4 cellular contexts compared by ENCODE assay signal in the genomic region with DNA sequence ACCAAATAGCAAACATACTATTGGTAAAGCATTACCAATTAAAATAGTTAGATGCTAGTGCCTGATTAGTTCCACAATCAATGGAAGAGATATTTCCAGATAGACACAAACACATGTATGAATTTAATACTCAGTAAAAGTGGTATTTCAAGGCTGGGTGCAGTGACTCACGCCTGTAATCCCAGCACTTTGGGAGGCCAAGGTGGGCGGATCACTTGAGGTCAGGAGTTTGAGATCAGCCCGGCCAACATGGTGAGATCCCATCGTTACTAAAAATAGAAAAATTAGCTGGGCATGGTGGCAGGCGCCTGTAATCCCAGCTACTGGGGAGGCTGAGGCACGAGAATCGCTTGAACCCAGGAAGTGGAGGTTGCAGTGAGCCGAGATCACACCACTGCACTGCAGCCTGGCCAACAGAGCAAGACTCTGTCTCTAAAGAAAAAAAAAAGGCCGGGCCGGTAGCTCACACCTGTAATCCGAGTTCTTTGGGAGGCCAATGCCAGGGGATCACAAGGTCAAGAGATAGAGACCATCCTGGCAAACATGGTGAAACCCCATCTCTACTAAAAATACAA.
TF ChIP-seq lines count a peak whose summit lies in the region.

No MANE protein-coding gene starts in this region.

TF ChIP-seq in HCT116, 20 proteins besides CTCF, POLR2A, EP300 and RAD21:
- TF ChIP-seq EGR1 (IDR thresholded peaks at IDR 0.05; ENCODE audit: low read depth), result 0 out of 2 replicates have a peak, but pooled peaks have one; percentile 54
- TF ChIP-seq JUND (IDR thresholded peaks at IDR 0.05), result 0 out of 2 replicates have a peak, but pooled peaks have one; percentile 8

TF ChIP-seq in WTC11, 78 proteins besides CTCF, POLR2A, EP300 and RAD21:
- TF ChIP-seq ZNF121 (CRISPR knock-in tag; IDR thresholded peaks at IDR 0.05), result 0 out of 2 replicates have a peak, but pooled peaks have one; percentile 15

TF ChIP-seq in K562, 482 proteins besides CTCF, POLR2A, EP300 and RAD21:
- 0 out of 2 replicates have a peak, but pooled peaks have one; percentile 10 for TF ChIP-seq MEF2A (IDR thresholded peaks at IDR 0.05; ENCODE audit: control insufficient read depth, low read depth, low read length)
- TF ChIP-seq EGR1 (conservative IDR thresholded peaks at IDR 0.05), result peak; percentile 52
- TF ChIP-seq ZNF121 (CRISPR knock-in tag; conservative IDR thresholded peaks at IDR 0.05), result peak; percentile 74

TF ChIP-seq in HepG2, 621 proteins besides CTCF, POLR2A, EP300 and RAD21:
- 0 out of 2 replicates have a peak, but pooled peaks have one; percentile 35 for TF ChIP-seq ZNF615 (CRISPR knock-in tag; IDR thresholded peaks at IDR 0.05; ENCODE audit: borderline replicate concordance)
- TF ChIP-seq, protein P1, sequence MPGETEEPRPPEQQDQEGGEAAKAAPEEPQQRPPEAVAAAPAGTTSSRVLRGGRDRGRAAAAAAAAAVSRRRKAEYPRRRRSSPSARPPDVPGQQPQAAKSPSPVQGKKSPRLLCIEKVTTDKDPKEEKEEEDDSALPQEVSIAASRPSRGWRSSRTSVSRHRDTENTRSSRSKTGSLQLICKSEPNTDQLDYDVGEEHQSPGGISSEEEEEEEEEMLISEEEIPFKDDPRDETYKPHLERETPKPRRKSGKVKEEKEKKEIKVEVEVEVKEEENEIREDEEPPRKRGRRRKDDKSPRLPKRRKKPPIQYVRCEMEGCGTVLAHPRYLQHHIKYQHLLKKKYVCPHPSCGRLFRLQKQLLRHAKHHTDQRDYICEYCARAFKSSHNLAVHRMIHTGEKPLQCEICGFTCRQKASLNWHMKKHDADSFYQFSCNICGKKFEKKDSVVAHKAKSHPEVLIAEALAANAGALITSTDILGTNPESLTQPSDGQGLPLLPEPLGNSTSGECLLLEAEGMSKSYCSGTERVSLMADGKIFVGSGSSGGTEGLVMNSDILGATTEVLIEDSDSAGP (CRISPR knock-in tag; IDR thresholded peaks at IDR 0.05; ENCODE audit: borderline replicate concordance), result 0 out of 2 replicates have a peak, but pooled peaks have one; percentile 28
- 0 out of 2 replicates have a peak, but pooled peaks have one; percentile 22 for TF ChIP-seq ZNF605 (CRISPR knock-in tag; IDR thresholded peaks at IDR 0.05)
- TF ChIP-seq RCOR2 (CRISPR knock-in tag; IDR thresholded peaks at IDR 0.05), result peak; percentile 13; the same call in 1 of the 2 replicates
- peak; percentile 94 for TF ChIP-seq ZNF121 (CRISPR knock-in tag; IDR thresholded peaks at IDR 0.05)
- TF ChIP-seq FOSL2 (CRISPR knock-in tag; IDR thresholded peaks at IDR 0.05), result 0 out of 2 replicates have a peak, but pooled peaks have one; percentile 25
TF ChIP-seq in HepG2: peak in this region for 6; not testable (repeated sequence) for 615.
